In genomic region chr16:22302776-22303363, GRCh38 we compare ENCODE assay signal across 17 cellular contexts.
"Had no signal": no experiment of that assay in that cellular context is flagged by ENCODE, and none has a peak within 500 bp of the region (broad histone marks: within the 10 kb centered on the region; RNA-seq: fewer than 3 reads in every experiment).

No MANE protein-coding gene starts in this region.

- H3K27me3 Mint-ChIP-seq: activated CD4-positive, alpha-beta T cell treated with anti-CD3 and anti-CD28 coated beads, Interleukin-2, amount 10 ng/mL, durations not matched to agents 7 days and 5 days; activated naive CD4-positive, alpha-beta T cell treated with anti-CD3 and anti-CD28 coated beads, Interleukin-2, amount 10 ng/mL, durations not matched to agents 7 days and 5 days; central memory CD8-positive, alpha-beta T cell had no signal

- H3K4me3 Mint-ChIP-seq: activated CD4-positive, alpha-beta T cell treated with anti-CD3 and anti-CD28 coated beads, Interleukin-2, amount 10 ng/mL, durations not matched to agents 7 days and 5 days; activated naive CD4-positive, alpha-beta T cell treated with anti-CD3 and anti-CD28 coated beads, Interleukin-2, amount 10 ng/mL, durations not matched to agents 7 days and 5 days; central memory CD8-positive, alpha-beta T cell had no signal

- ATAC-seq: heart right ventricle, left ventricle myocardium superior had no signal

- H3K9me3 ChIP-seq: ascending aorta, esophagus squamous epithelium, heart right ventricle, neutrophil, vagina had no signal

- DNase-seq: activated CD4-positive, alpha-beta T cell treated with anti-CD3 and anti-CD28 coated beads, Interleukin-2, amount 10 ng/mL, durations not matched to agents 7 days and 5 days; activated effector memory CD4-positive, alpha-beta T cell treated with Interleukin-2 at 50 U/mL for 16 hours; activated naive CD4-positive, alpha-beta T cell treated with anti-CD3 and anti-CD28 coated beads, Interleukin-2, amount 10 ng/mL, durations not matched to agents 7 days and 5 days; esophagus squamous epithelium; heart right ventricle; immature natural killer cell; left ventricle myocardium superior; stimulated activated CD4-positive, alpha-beta T cell treated with anti-CD3 and anti-CD28 coated beads, Interleukin-1b, Interleukin-23, amount 100 ng/mL, for 48 hours; stimulated activated CD8-positive, alpha-beta memory T cell treated with anti-CD3 and anti-CD28 coated beads, Interleukin-4, amount 100 ng/mL, for 48 hours; stimulated activated naive CD4-positive, alpha-beta T cell treated with Interleukin-2 at 50 U/mL for 16 hours; trophoblast cell had no signal

- H3K27ac ChIP-seq: ascending aorta, coronary artery, esophagus squamous epithelium, heart right ventricle, neutrophil, parathyroid adenoma, vagina had no signal

- H2AFZ ChIP-seq: parathyroid adenoma had no signal

- H3K27ac Mint-ChIP-seq: activated CD4-positive, alpha-beta T cell treated with anti-CD3 and anti-CD28 coated beads, Interleukin-2, amount 10 ng/mL, durations not matched to agents 7 days and 5 days had no signal

- H3K4me3 ChIP-seq: ascending aorta, coronary artery, esophagus squamous epithelium, heart right ventricle, vagina had no signal

- H3K27me3 ChIP-seq: ascending aorta, esophagus squamous epithelium, heart right ventricle, neutrophil, vagina had no signal

- H3K9me3 Mint-ChIP-seq: activated CD4-positive, alpha-beta T cell treated with anti-CD3 and anti-CD28 coated beads, Interleukin-2, amount 10 ng/mL, durations not matched to agents 7 days and 5 days; activated naive CD4-positive, alpha-beta T cell treated with anti-CD3 and anti-CD28 coated beads, Interleukin-2, amount 10 ng/mL, durations not matched to agents 7 days and 5 days; central memory CD8-positive, alpha-beta T cell; immature natural killer cell had no signal
